In the genomic region with DNA sequence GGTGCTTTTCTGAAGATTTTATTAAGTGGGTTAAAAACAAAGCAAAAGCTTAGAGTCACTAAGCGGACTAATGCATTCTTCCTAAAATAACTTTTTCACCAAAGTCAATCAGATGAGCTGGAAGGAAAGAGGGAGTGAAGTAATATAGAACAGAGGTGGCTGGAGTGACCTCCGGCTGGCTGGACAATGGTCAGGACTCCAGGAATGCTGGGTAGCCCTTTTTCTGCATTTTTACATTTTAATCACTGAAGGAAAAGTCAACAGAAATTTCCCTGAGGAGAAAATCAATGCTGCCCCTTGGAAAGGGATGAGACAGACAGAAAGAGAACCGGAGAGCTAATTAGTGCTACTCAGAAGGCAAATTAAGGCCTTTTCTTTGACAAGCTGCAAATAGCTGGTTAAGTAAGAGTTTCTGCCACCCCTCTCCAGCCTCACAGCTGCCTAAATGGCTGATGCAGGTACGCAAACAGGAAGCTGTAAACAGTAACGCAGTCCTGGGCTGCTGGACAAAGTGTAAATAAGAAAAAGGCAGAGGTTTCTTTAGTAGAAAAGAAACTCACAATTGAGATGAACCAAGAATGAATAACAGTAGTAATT, we compare ENCODE assay signal across 17 cellular contexts. TPM values are rescaled to one million over a fixed set of nuclear protein-coding genes. Genes with fewer than 3 reads are reported as not detected.
DNase-seq lines count a peak whose midpoint lies in the region; ATAC-seq and TF ChIP-seq lines count a peak whose summit lies in the region.
"Had no signal": no experiment of that assay in that cellular context is flagged by ENCODE, and none has a peak within 500 bp of the region (broad histone marks: within the 10 kb centered on the region; RNA-seq: fewer than 3 reads in every experiment).

No MANE protein-coding gene starts in this region.

- in situ Hi-C loops in G401 (cut with HindIII; ENCODE audit: low sequenced_read_pairs) = no loop called here

- no peak overlapping the region for H4K12ac ChIP-seq in trophoblast cell (ENCODE audit: low read depth, low read length)

- no peak overlapping the region for H2BK120ac ChIP-seq in trophoblast cell (ENCODE audit: insufficient read depth, low read length, poor library complexity)

- no peak overlapping the region for H4K91ac ChIP-seq in trophoblast cell (ENCODE audit: low read depth, low read length)

- H3K79me2 ChIP-seq in trophoblast cell (ENCODE audit: control insufficient read depth, insufficient read depth, low read length, poor library complexity) = no peaks in the 10 kb centered on the region

- H3K18ac ChIP-seq in trophoblast cell (ENCODE audit: low read length) = no peak overlapping the region

- TF ChIP-seq CTCF in ascending aorta (IDR thresholded peaks at IDR 0.05) (no peak), liver (IDR thresholded peaks at IDR 0.05; ENCODE audit: low read depth, low read length, missing input control) (no peak)

- TF ChIP-seq RAD21 in liver (IDR thresholded peaks at IDR 0.05) = peak in 1 of 2 donors; percentile 27

- H2BK5ac ChIP-seq in trophoblast cell (ENCODE audit: low read depth, low read length, poor library complexity) = no peak overlapping the region

- no peak overlapping the region for H3K27ac Mint-ChIP-seq in activated naive CD8-positive, alpha-beta T cell treated with anti-CD3 and anti-CD28 coated beads, Interleukin-2, amount 50 U/mL, for 24 hours
- H3K27ac Mint-ChIP-seq: activated CD4-positive, alpha-beta T cell treated with anti-CD3 and anti-CD28 coated beads for 36 hours; HFFc6; stimulated activated effector memory CD8-positive, alpha-beta T cell treated with anti-CD3 and anti-CD28 coated beads, Interleukin-12 subunit alpha, Interleukin-12 subunit beta, amount 100 ng/mL, for 72 hours had no signal

- H3K23ac ChIP-seq in trophoblast cell (ENCODE audit: low read length) = no peak overlapping the region

- H3K27me3 ChIP-seq in ascending aorta = no peaks in the 10 kb centered on the region
- peaks cover 0 to 2% (median 0%) of the 10 kb centered on the region in 4 donors for H3K27me3 ChIP-seq in liver (ENCODE audit: control insufficient read depth in 4 of 4, insufficient read depth in 4 of 4, low read length in 3 of 4)
- H3K27me3 ChIP-seq in trophoblast cell (ENCODE audit: insufficient read depth, low read length) = no peaks in the 10 kb centered on the region
- H3K27me3 ChIP-seq: right atrium auricular region had no signal

- peak; percentile 11 for DNase-seq in G401 (ENCODE audit: low spot score)
- DNase-seq in NCI-H1436 (lab: John Stamatoyannopoulos, UW) = peak; percentile 68
- no peak for DNase-seq in ascending aorta (ENCODE audit: low spot score in 2 of 2)
- DNase-seq in trophoblast cell = no peak
- no peak for DNase-seq in activated T-cell treated with anti-CD3 and anti-CD28 coated beads, Interleukin-2, amount 50 U/mL, for 4 hours
- DNase-seq in activated naive CD8-positive, alpha-beta T cell treated with anti-CD3 and anti-CD28 coated beads, Interleukin-2, amount 50 U/mL, for 24 hours = no peak
- DNase-seq: activated CD4-positive, alpha-beta T cell treated with anti-CD3 and anti-CD28 coated beads for 36 hours; central memory CD4-positive, alpha-beta T cell; HFFc6; KG1; NCI-H446 had no signal

- no peaks in the 10 kb centered on the region for H3K4me1 Mint-ChIP-seq in activated T-cell treated with anti-CD3 and anti-CD28 coated beads, Interleukin-2, amount 50 U/mL, for 4 hours (ENCODE audit: low read depth)
- peaks cover 2% of the 10 kb centered on the region for H3K4me1 Mint-ChIP-seq in activated naive CD8-positive, alpha-beta T cell treated with anti-CD3 and anti-CD28 coated beads, Interleukin-2, amount 50 U/mL, for 24 hours
- H3K4me1 Mint-ChIP-seq: activated CD4-positive, alpha-beta T cell treated with anti-CD3 and anti-CD28 coated beads for 36 hours; stimulated activated effector memory CD8-positive, alpha-beta T cell treated with anti-CD3 and anti-CD28 coated beads, Interleukin-12 subunit alpha, Interleukin-12 subunit beta, amount 100 ng/mL, for 72 hours had no signal

- H3K9me3 Mint-ChIP-seq in activated T-cell treated with anti-CD3 and anti-CD28 coated beads, Interleukin-2, amount 50 U/mL, for 4 hours = no peaks in the 10 kb centered on the region
- no peaks in the 10 kb centered on the region for H3K9me3 Mint-ChIP-seq in activated naive CD8-positive, alpha-beta T cell treated with anti-CD3 and anti-CD28 coated beads, Interleukin-2, amount 50 U/mL, for 24 hours
- H3K9me3 Mint-ChIP-seq: HFFc6; stimulated activated effector memory CD8-positive, alpha-beta T cell treated with anti-CD3 and anti-CD28 coated beads, Interleukin-12 subunit alpha, Interleukin-12 subunit beta, amount 100 ng/mL, for 72 hours had no signal

- no peak overlapping the region for H4K8ac ChIP-seq in trophoblast cell (ENCODE audit: low read depth, low read length)

- no peaks in the 10 kb centered on the region for H3K36me3 Mint-ChIP-seq in activated T-cell treated with anti-CD3 and anti-CD28 coated beads, Interleukin-2, amount 50 U/mL, for 4 hours (ENCODE audit: insufficient read depth)
- H3K36me3 Mint-ChIP-seq in activated naive CD8-positive, alpha-beta T cell treated with anti-CD3 and anti-CD28 coated beads, Interleukin-2, amount 50 U/mL, for 24 hours (ENCODE audit: low read depth) = no peaks in the 10 kb centered on the region
- H3K36me3 Mint-ChIP-seq: stimulated activated effector memory CD8-positive, alpha-beta T cell treated with anti-CD3 and anti-CD28 coated beads, Interleukin-12 subunit alpha, Interleukin-12 subunit beta, amount 100 ng/mL, for 72 hours had no signal

- H3K9me3 ChIP-seq in ascending aorta = no peaks in the 10 kb centered on the region
- no peaks in the 10 kb centered on the region for H3K9me3 ChIP-seq in liver (ENCODE audit: control insufficient read depth in 4 of 4, low read length in 3 of 4)
- H3K9me3 ChIP-seq in trophoblast cell (ENCODE audit: insufficient read depth, low read depth, low read length) = no peaks in the 10 kb centered on the region
- H3K9me3 ChIP-seq: gastroesophageal sphincter, right atrium auricular region, thoracic aorta had no signal

- no peak overlapping the region for H3K4me3 Mint-ChIP-seq in activated T-cell treated with anti-CD3 and anti-CD28 coated beads, Interleukin-2, amount 50 U/mL, for 4 hours
- no peak overlapping the region for H3K4me3 Mint-ChIP-seq in activated naive CD8-positive, alpha-beta T cell treated with anti-CD3 and anti-CD28 coated beads, Interleukin-2, amount 50 U/mL, for 24 hours
- H3K4me3 Mint-ChIP-seq: activated CD4-positive, alpha-beta T cell treated with anti-CD3 and anti-CD28 coated beads for 36 hours; HFFc6; stimulated activated effector memory CD8-positive, alpha-beta T cell treated with anti-CD3 and anti-CD28 coated beads, Interleukin-12 subunit alpha, Interleukin-12 subunit beta, amount 100 ng/mL, for 72 hours had no signal

- H3K4ac ChIP-seq in trophoblast cell (ENCODE audit: low read depth, low read length) = no peak overlapping the region

- no peak overlapping the region for H2AK5ac ChIP-seq in trophoblast cell (ENCODE audit: low read length)

- no peak overlapping the region for H3K14ac ChIP-seq in trophoblast cell (ENCODE audit: low read length)

- ATAC-seq in activated T-cell treated with anti-CD3 and anti-CD28 coated beads, Interleukin-2, amount 50 U/mL, for 4 hours = no peak
- ATAC-seq in activated naive CD8-positive, alpha-beta T cell treated with anti-CD3 and anti-CD28 coated beads, Interleukin-2, amount 50 U/mL, for 24 hours = no peak
- ATAC-seq in GM19023 (IDR thresholded peaks at IDR 0.05; ENCODE audit: unreplicated experiment) = no peak
- ATAC-seq: activated CD4-positive, alpha-beta T cell treated with anti-CD3 and anti-CD28 coated beads for 36 hours; gastroesophageal sphincter; stimulated activated effector memory CD8-positive, alpha-beta T cell treated with anti-CD3 and anti-CD28 coated beads, Interleukin-12 subunit alpha, Interleukin-12 subunit beta, amount 100 ng/mL, for 72 hours had no signal

- peaks cover 56% of the 10 kb centered on the region for H3K27me3 Mint-ChIP-seq in activated T-cell treated with anti-CD3 and anti-CD28 coated beads, Interleukin-2, amount 50 U/mL, for 4 hours (ENCODE audit: low read depth)
- peaks cover 61% of the 10 kb centered on the region for H3K27me3 Mint-ChIP-seq in activated naive CD8-positive, alpha-beta T cell treated with anti-CD3 and anti-CD28 coated beads, Interleukin-2, amount 50 U/mL, for 24 hours

- no peak overlapping the region for H2BK12ac ChIP-seq in trophoblast cell (ENCODE audit: low read length)

- H3K4me1 ChIP-seq in ascending aorta (peaks cover 6 to 26% of the 10 kb centered on the region in 2 donors), liver (ENCODE audit: control insufficient read depth in 4 of 4, insufficient read depth in 4 of 4, low read length in 3 of 4) (peaks cover 0 to 8% (median 2%) of the 10 kb centered on the region in 4 donors), trophoblast cell (ENCODE audit: control insufficient read depth in 1 of 2, insufficient read depth in 2 of 2, low read length in 2 of 2) (no peaks in the 10 kb centered on the region)
- H3K4me1 ChIP-seq: right atrium auricular region had no signal

- no peak overlapping the region for H3K4me3 ChIP-seq in ascending aorta
- no peak overlapping the region for H3K4me3 ChIP-seq in liver (ENCODE audit: low read depth in 1 of 3, low read length in 3 of 3)
- H3K4me3 ChIP-seq in trophoblast cell (ENCODE audit: low read depth, low read length) = no peak overlapping the region
- H3K4me3 ChIP-seq: gastroesophageal sphincter, right atrium auricular region, thoracic aorta had no signal

- H3K27ac ChIP-seq in ascending aorta (peak overlapping the region; percentile 3 to 56), liver (ENCODE audit: low read depth in 1 of 2, low read length in 2 of 2) (no peak overlapping the region), trophoblast cell (ENCODE audit: low read depth, low read length) (no peak overlapping the region)
- H3K27ac ChIP-seq: gastroesophageal sphincter, right atrium auricular region had no signal

- H3K36me3 ChIP-seq in ascending aorta = no peaks in the 10 kb centered on the region
- no peaks in the 10 kb centered on the region for H3K36me3 ChIP-seq in liver (ENCODE audit: control insufficient read depth in 4 of 4, insufficient read depth in 3 of 4, low read depth in 1 of 4, low read length in 3 of 4)
- H3K36me3 ChIP-seq in trophoblast cell (ENCODE audit: control insufficient read depth in 1 of 2, insufficient read depth in 2 of 2, low read length in 2 of 2) = peaks cover 0 to 2% of the 10 kb centered on the region in 2 experiments
- H3K36me3 ChIP-seq: gastroesophageal sphincter, right atrium auricular region, thoracic aorta had no signal

- no peaks in the 10 kb centered on the region for H3K79me1 ChIP-seq in trophoblast cell (ENCODE audit: low read length)

- H3K4me2 ChIP-seq in trophoblast cell (ENCODE audit: low read length) = no peak overlapping the region

- H3K9ac ChIP-seq in liver (ENCODE audit: low read depth in 1 of 2, low read length in 2 of 2) (no peak overlapping the region), trophoblast cell (ENCODE audit: low read length) (no peak overlapping the region)

- intact Hi-C loops in ascending aorta (cut with DNase I) = no loop called here

- 30% methylated on average over 5 of the region's 5 CpGs for WGBS in liver
- WGBS in trophoblast cell (ENCODE audit: extremely low coverage, insufficient coverage, insufficient read length) = no CpG with 5 or more reads among the region's 5 CpGs

- no peak overlapping the region for H2AFZ ChIP-seq in trophoblast cell (ENCODE audit: insufficient read depth, low read length, poor library complexity)

RNA-seq across cellular contexts. Expression of a gene that starts 6.5 kb away (rescaled TPM):
- total RNA-seq in G401 (2014; rRNA removed; shearing (Covaris generic)) = 0.06 TPM in 1 of 2 replicates, not detected in the other
- total RNA-seq in ascending aorta = 13.4 TPM
- total RNA-seq in liver = under 1 TPM; 0.33 to 0.37 TPM
- under 1 TPM; 0.01 to 0.28 TPM for polyA plus RNA-seq in liver
- polyA plus RNA-seq in trophoblast cell (2013) = 0.99 and 1.2 TPM in 2 replicates
- 1 to 10 TPM; 1.2 to 4.3 (median 1.3) TPM for total RNA-seq in activated T-cell treated with anti-CD3 and anti-CD28 coated beads, Interleukin-2, amount 50 U/mL, for 4 hours

Comparison
In these comparisons a context has a peak if more than half of its experiments do, and no peak if none do; other contexts are left out.
1. DNase-seq: peak in G401 (single experiment) and NCI-H1436 (single experiment); none in ascending aorta (0 of 2), trophoblast cell (0 of 2), activated T-cell treated with anti-CD3 and anti-CD28 coated beads, Interleukin-2, amount 50 U/mL, for 4 hours (single experiment) and activated naive CD8-positive, alpha-beta T cell treated with anti-CD3 and anti-CD28 coated beads, Interleukin-2, amount 50 U/mL, for 24 hours (single experiment).
2. H3K27ac ChIP-seq: peak in ascending aorta (2 of 2); none in liver (0 of 2) and trophoblast cell (single experiment).